14 cellular contexts compared by ENCODE assay signal in genomic region chr22:37511368-37512104, GRCh38. TPM values are rescaled to one million over a fixed set of nuclear protein-coding genes. Genes with fewer than 3 reads are reported as not detected.
DNase-seq lines count a peak whose midpoint lies in the region; ATAC-seq and TF ChIP-seq lines count a peak whose summit lies in the region.
"Had no signal": no experiment of that assay in that cellular context is flagged by ENCODE, and none has a peak within 500 bp of the region (broad histone marks: within the 10 kb centered on the region; RNA-seq: fewer than 3 reads in every experiment).

No MANE protein-coding gene starts in this region.

- peaks cover 21 to 45% (median 39%) of the 10 kb centered on the region in 11 experiments for H3K27me3 ChIP-seq in BLaER1 treated with 17β-estradiol and CSF1 and Interleukin-3, amounts not matched to agents 10 nM and 100 nM
- H3K27me3 ChIP-seq in WERI-Rb-1 (ENCODE audit: insufficient read depth, low read depth, severe bottlenecking) (no peaks in the 10 kb centered on the region), foreskin keratinocyte (no peaks in the 10 kb centered on the region)
- H3K27me3 ChIP-seq: testis had no signal

- no peak overlapping the region for H3K27ac ChIP-seq in BLaER1 treated with 17β-estradiol and CSF1 and Interleukin-3, amounts not matched to agents 10 nM and 100 nM
- H3K27ac ChIP-seq in WERI-Rb-1: peak overlapping the region; percentile 51; the same call in 1 of the 2 replicates
- H3K27ac ChIP-seq in foreskin keratinocyte: peak overlapping the region; percentile 2
- H3K27ac ChIP-seq: SK-N-MC had no signal

- H4K20me1 ChIP-seq in BLaER1 treated with 17β-estradiol and CSF1 and Interleukin-3, amounts not matched to agents 10 nM and 100 nM: peaks cover 0 to 5% (median 0%) of the 10 kb centered on the region in 11 experiments; a peak in 4 of 22 replicates

- no peak for ATAC-seq in foreskin keratinocyte

- DNase-seq in WERI-Rb-1 (no peak), foreskin keratinocyte (no peak), osteocyte (ENCODE audit: extremely low spot score, unreplicated experiment) (no peak), H4 (ENCODE audit: low spot score) (no peak), COLO668 (lab: John Stamatoyannopoulos, UW; ENCODE audit: unreplicated experiment) (no peak)
- no peak for DNase-seq in activated T-helper 2 cell treated with anti-CD3 and anti-CD28 coated beads, Interferon-gamma antibody, Interleukin-2, Interleukin-4, amounts not matched to agents 10 μg/mL and 5 μg/mL and 100 μg/mL, durations not matched to agents 14 hours and 24 hours and 36 hours (ENCODE audit: low spot score)
- DNase-seq in activated CD4-positive, alpha-beta memory T cell treated with anti-CD3 and anti-CD28 coated beads for 36 hours: no peak
- DNase-seq: activated naive CD4-positive, alpha-beta T cell treated with anti-CD3 and anti-CD28 coated beads, Interleukin-2, amount 10 ng/mL, durations not matched to agents 7 days and 5 days; cerebellar nuclear complex; NCI-H2171 treated with DMSO at 0.1 percent for 48 hours had no signal

- H3K4me3 Mint-ChIP-seq in osteocyte (ENCODE audit: unreplicated experiment): no peak overlapping the region
- no peak overlapping the region for H3K4me3 Mint-ChIP-seq in activated T-helper 2 cell treated with anti-CD3 and anti-CD28 coated beads, Interferon-gamma antibody, Interleukin-2, Interleukin-4, amounts not matched to agents 10 μg/mL and 5 μg/mL and 100 μg/mL, durations not matched to agents 14 hours and 24 hours and 36 hours (ENCODE audit: low read depth)
- no peak overlapping the region for H3K4me3 Mint-ChIP-seq in activated CD4-positive, alpha-beta memory T cell treated with anti-CD3 and anti-CD28 coated beads for 36 hours
- H3K4me3 Mint-ChIP-seq: activated naive CD4-positive, alpha-beta T cell treated with anti-CD3 and anti-CD28 coated beads, Interleukin-2, amount 10 ng/mL, durations not matched to agents 7 days and 5 days had no signal

- H3K4me3 ChIP-seq in BLaER1 treated with 17β-estradiol and CSF1 and Interleukin-3, amounts not matched to agents 10 nM and 100 nM: no peak overlapping the region
- H3K4me3 ChIP-seq in WERI-Rb-1 (ENCODE audit: low read depth, low read length): no peak overlapping the region
- H3K4me3 ChIP-seq: SK-N-MC, testis had no signal

- CTCF ChIA-PET in activated CD4-positive, alpha-beta memory T cell treated with anti-CD3 and anti-CD28 coated beads for 36 hours (lab: Charles Lee): interaction anchor here (0.9 kb wide), 1 partner anchor 18 kb away, joined by 3 read pairs; no protein-coding TSS in a partner anchor

- POLR2A ChIA-PET in activated CD4-positive, alpha-beta memory T cell treated with anti-CD3 and anti-CD28 coated beads for 36 hours (lab: Charles Lee): no interaction called here

- no peak overlapping the region for H3K9ac ChIP-seq in BLaER1 treated with 17β-estradiol and CSF1 and Interleukin-3, amounts not matched to agents 10 nM and 100 nM

- H3K4me1 Mint-ChIP-seq in osteocyte (ENCODE audit: unreplicated experiment): peaks cover 64% of the 10 kb centered on the region
- no peaks in the 10 kb centered on the region for H3K4me1 Mint-ChIP-seq in activated T-helper 2 cell treated with anti-CD3 and anti-CD28 coated beads, Interferon-gamma antibody, Interleukin-2, Interleukin-4, amounts not matched to agents 10 μg/mL and 5 μg/mL and 100 μg/mL, durations not matched to agents 14 hours and 24 hours and 36 hours (ENCODE audit: low read depth)
- no peaks in the 10 kb centered on the region for H3K4me1 Mint-ChIP-seq in activated CD4-positive, alpha-beta memory T cell treated with anti-CD3 and anti-CD28 coated beads for 36 hours (ENCODE audit: low read depth)
- H3K4me1 Mint-ChIP-seq: activated naive CD4-positive, alpha-beta T cell treated with anti-CD3 and anti-CD28 coated beads, Interleukin-2, amount 10 ng/mL, durations not matched to agents 7 days and 5 days had no signal

- H3K36me3 ChIP-seq in BLaER1 treated with 17β-estradiol and CSF1 and Interleukin-3, amounts not matched to agents 10 nM and 100 nM: no peaks in the 10 kb centered on the region
- H3K36me3 ChIP-seq in WERI-Rb-1: peaks cover 14% of the 10 kb centered on the region

- H3K4me2 ChIP-seq in BLaER1 treated with 17β-estradiol and CSF1 and Interleukin-3, amounts not matched to agents 10 nM and 100 nM: peak overlapping the region in 8 of 11 experiments; percentile 4 to 47 (median 40); a peak in 12 of 22 replicates

- H3K27ac Mint-ChIP-seq in osteocyte (ENCODE audit: unreplicated experiment): peak overlapping the region; percentile 92
- H3K27ac Mint-ChIP-seq in activated T-helper 2 cell treated with anti-CD3 and anti-CD28 coated beads, Interferon-gamma antibody, Interleukin-2, Interleukin-4, amounts not matched to agents 10 μg/mL and 5 μg/mL and 100 μg/mL, durations not matched to agents 14 hours and 24 hours and 36 hours: no peak overlapping the region
- no peak overlapping the region for H3K27ac Mint-ChIP-seq in activated CD4-positive, alpha-beta memory T cell treated with anti-CD3 and anti-CD28 coated beads for 36 hours
- H3K27ac Mint-ChIP-seq: activated naive CD4-positive, alpha-beta T cell treated with anti-CD3 and anti-CD28 coated beads, Interleukin-2, amount 10 ng/mL, durations not matched to agents 7 days and 5 days had no signal

- no peak for TF ChIP-seq CTCF in WERI-Rb-1 (IDR thresholded peaks at IDR 0.05; ENCODE audit: low read depth, low read length)
- TF ChIP-seq CTCF in foreskin keratinocyte (conservative IDR thresholded peaks at IDR 0.05): no peak
- TF ChIP-seq CTCF in osteocyte (IDR thresholded peaks at IDR 0.05): no peak

- H3K27me3 Mint-ChIP-seq in osteocyte (ENCODE audit: unreplicated experiment): no peaks in the 10 kb centered on the region
- peaks cover 17% of the 10 kb centered on the region for H3K27me3 Mint-ChIP-seq in activated T-helper 2 cell treated with anti-CD3 and anti-CD28 coated beads, Interferon-gamma antibody, Interleukin-2, Interleukin-4, amounts not matched to agents 10 μg/mL and 5 μg/mL and 100 μg/mL, durations not matched to agents 14 hours and 24 hours and 36 hours (ENCODE audit: low read depth)
- peaks cover 3% of the 10 kb centered on the region for H3K27me3 Mint-ChIP-seq in activated CD4-positive, alpha-beta memory T cell treated with anti-CD3 and anti-CD28 coated beads for 36 hours

- peaks cover 5 to 31% (median 24%) of the 10 kb centered on the region in 10 experiments; a peak in 19 of 20 replicates for H3K4me1 ChIP-seq in BLaER1 treated with 17β-estradiol and CSF1 and Interleukin-3, amounts not matched to agents 10 nM and 100 nM
- H3K4me1 ChIP-seq in foreskin keratinocyte: peaks cover 37% of the 10 kb centered on the region

- peaks cover 3% of the 10 kb centered on the region for H3K9me3 Mint-ChIP-seq in osteocyte (ENCODE audit: unreplicated experiment)
- no peaks in the 10 kb centered on the region for H3K9me3 Mint-ChIP-seq in activated T-helper 2 cell treated with anti-CD3 and anti-CD28 coated beads, Interferon-gamma antibody, Interleukin-2, Interleukin-4, amounts not matched to agents 10 μg/mL and 5 μg/mL and 100 μg/mL, durations not matched to agents 14 hours and 24 hours and 36 hours
- H3K9me3 Mint-ChIP-seq in activated CD4-positive, alpha-beta memory T cell treated with anti-CD3 and anti-CD28 coated beads for 36 hours: no peaks in the 10 kb centered on the region
- H3K9me3 Mint-ChIP-seq: activated naive CD4-positive, alpha-beta T cell treated with anti-CD3 and anti-CD28 coated beads, Interleukin-2, amount 10 ng/mL, durations not matched to agents 7 days and 5 days had no signal

- intact Hi-C loops in activated T-helper 2 cell treated with anti-CD3 and anti-CD28 coated beads, Interferon-gamma antibody, Interleukin-2, Interleukin-4, amounts not matched to agents 10 μg/mL and 5 μg/mL and 100 μg/mL, durations not matched to agents 14 hours and 24 hours and 36 hours (cut with micrococcal nuclease): no loop called here
- intact Hi-C loops in activated CD4-positive, alpha-beta memory T cell treated with anti-CD3 and anti-CD28 coated beads for 36 hours (cut with micrococcal nuclease): no loop called here

- peaks cover 23% of the 10 kb centered on the region for H3K36me3 Mint-ChIP-seq in osteocyte (ENCODE audit: unreplicated experiment)
- H3K36me3 Mint-ChIP-seq in activated T-helper 2 cell treated with anti-CD3 and anti-CD28 coated beads, Interferon-gamma antibody, Interleukin-2, Interleukin-4, amounts not matched to agents 10 μg/mL and 5 μg/mL and 100 μg/mL, durations not matched to agents 14 hours and 24 hours and 36 hours (ENCODE audit: low read depth): no peaks in the 10 kb centered on the region
- no peaks in the 10 kb centered on the region for H3K36me3 Mint-ChIP-seq in activated CD4-positive, alpha-beta memory T cell treated with anti-CD3 and anti-CD28 coated beads for 36 hours
- H3K36me3 Mint-ChIP-seq: activated naive CD4-positive, alpha-beta T cell treated with anti-CD3 and anti-CD28 coated beads, Interleukin-2, amount 10 ng/mL, durations not matched to agents 7 days and 5 days had no signal

- no peaks in the 10 kb centered on the region for H3K9me3 ChIP-seq in BLaER1 treated with 17β-estradiol and CSF1 and Interleukin-3, amounts not matched to agents 10 nM and 100 nM (replicated peaks in 1 of 11)
- H3K9me3 ChIP-seq in WERI-Rb-1 (ENCODE audit: severe bottlenecking): no peaks in the 10 kb centered on the region
- H3K9me3 ChIP-seq: testis had no signal

RNA-seq across cellular contexts. Expression of gene CARD10, which starts 7.7 kb away (rescaled TPM):
- total RNA-seq in foreskin keratinocyte (116 and 130 TPM in 2 replicates), osteocyte (29.2 and 31.5 TPM in 2 replicates)
- polyA plus RNA-seq in foreskin keratinocyte: 112 and 115 TPM in 2 replicates
- 2.8 and 3.9 TPM in 2 replicates for total RNA-seq in H4 (2014; rRNA removed; shearing (Covaris generic))
- total RNA-seq in activated T-helper 2 cell treated with anti-CD3 and anti-CD28 coated beads, Interferon-gamma antibody, Interleukin-2, Interleukin-4, amounts not matched to agents 10 μg/mL and 5 μg/mL and 100 μg/mL, durations not matched to agents 14 hours and 24 hours and 36 hours: 0.09 TPM in 1 of 2 replicates, not detected in the other
- under 1 TPM in 1 of 2 experiments, not detected in 1; 0.12 TPM for total RNA-seq in activated CD4-positive, alpha-beta memory T cell treated with anti-CD3 and anti-CD28 coated beads for 36 hours

RNA-seq across cellular contexts. Expression of gene MFNG, which starts 25.4 kb away (rescaled TPM):
- total RNA-seq in foreskin keratinocyte (4.2 and 5.5 TPM in 2 replicates), osteocyte (1.5 and 2.3 TPM in 2 replicates)
- polyA plus RNA-seq in foreskin keratinocyte: 5.7 and 6.1 TPM in 2 replicates
- total RNA-seq in H4 (2014; rRNA removed; shearing (Covaris generic)): 0.08 TPM in 1 of 2 replicates, not detected in the other
- 166 and 168 TPM in 2 replicates for total RNA-seq in activated T-helper 2 cell treated with anti-CD3 and anti-CD28 coated beads, Interferon-gamma antibody, Interleukin-2, Interleukin-4, amounts not matched to agents 10 μg/mL and 5 μg/mL and 100 μg/mL, durations not matched to agents 14 hours and 24 hours and 36 hours
- total RNA-seq in activated CD4-positive, alpha-beta memory T cell treated with anti-CD3 and anti-CD28 coated beads for 36 hours: 100 to 1,000 TPM; 101 to 106 TPM
- total RNA-seq: epithelial cell of proximal tubule had no signal

RNA-seq across cellular contexts. Expression of gene CDC42EP1, which starts 48.7 kb away (rescaled TPM):
- total RNA-seq in foreskin keratinocyte (48.7 and 56.7 TPM in 2 replicates), osteocyte (282 and 283 TPM in 2 replicates)
- 72.7 and 84.9 TPM in 2 replicates for polyA plus RNA-seq in foreskin keratinocyte
- total RNA-seq in H4 (2014; rRNA removed; shearing (Covaris generic)): 7.6 and 9.5 TPM in 2 replicates
- 0.74 and 1.1 TPM in 2 replicates for total RNA-seq in activated T-helper 2 cell treated with anti-CD3 and anti-CD28 coated beads, Interferon-gamma antibody, Interleukin-2, Interleukin-4, amounts not matched to agents 10 μg/mL and 5 μg/mL and 100 μg/mL, durations not matched to agents 14 hours and 24 hours and 36 hours
- 1 to 10 TPM; 1.4 to 1.9 TPM for total RNA-seq in activated CD4-positive, alpha-beta memory T cell treated with anti-CD3 and anti-CD28 coated beads for 36 hours

Comparison
In these comparisons a context has a peak if more than half of its experiments do, and no peak if none do; other contexts are left out.
1. H3K27ac ChIP-seq: peak in WERI-Rb-1 (single experiment) and foreskin keratinocyte (single experiment); none in BLaER1 treated with 17β-estradiol and CSF1 and Interleukin-3, amounts not matched to agents 10 nM and 100 nM (0 of 11).
2. RNA of gene MFNG, which starts 25.4 kb away (total RNA-seq): 166 to 168 TPM in activated T-helper 2 cell treated with anti-CD3 and anti-CD28 coated beads, Interferon-gamma antibody, Interleukin-2, Interleukin-4, amounts not matched to agents 10 μg/mL and 5 μg/mL and 100 μg/mL, durations not matched to agents 14 hours and 24 hours and 36 hours and 101 to 106 TPM in activated CD4-positive, alpha-beta memory T cell treated with anti-CD3 and anti-CD28 coated beads for 36 hours; 4.2 to 5.5 TPM in foreskin keratinocyte, 1.5 to 2.3 TPM in osteocyte and 0.08 TPM in H4; every median in the first group is over 10 times any median in the second.